ENCODE assay signal across 8 cellular contexts in genomic region chr16:67326472-67327309, GRCh38. TPM values are rescaled to one million over a fixed set of nuclear protein-coding genes. Genes with fewer than 3 reads are reported as not detected.
DNase-seq lines count a peak whose midpoint lies in the region; ATAC-seq, FAIRE-seq and TF ChIP-seq lines count a peak whose summit lies in the region.

Gene KCTD19, minus strand, starts transcription at chr16:67326741. Its CDS starts 34 bp downstream, at chr16:67326707.
Gene LRRC36, plus strand, starts transcription at chr16:67326815. Its CDS starts 48 bp downstream, at chr16:67326863.

- no peaks in the 10 kb centered on the region for H3K9me2 ChIP-seq in OCI-LY1 (ENCODE audit: low read depth, low read length)

- H3K9me3 ChIP-seq in OCI-LY1 (ENCODE audit: low read length) (no peaks in the 10 kb centered on the region), pancreas (no peaks in the 10 kb centered on the region), thyroid gland (no peaks in the 10 kb centered on the region)

- H3K4me3 ChIP-seq in OCI-LY1 (ENCODE audit: low read depth, low read length, poor library complexity, severe bottlenecking) (peak within 1 kb of the TSS; percentile 71), pancreas (peak within 1 kb of the TSS; percentile 37 to 61 (median 46)), thyroid gland (replicated peaks in 1 of 3) (peak within 1 kb of the TSS; percentile 33 to 44 (median 41))

- H2AFZ ChIP-seq in OCI-LY1 (ENCODE audit: low read length) = peak within 1 kb of the TSS; percentile 62; the same call in 1 of the 2 replicates

- H3K9ac ChIP-seq in OCI-LY1 (ENCODE audit: low read length) = peak within 1 kb of the TSS; percentile 71

- peak; percentile 7 for DNase-seq in NOMO-1 treated with DMSO at 0.1 percent for 48 hours (lab: John Stamatoyannopoulos, UW; ENCODE audit: unreplicated experiment)
- DNase-seq in NOMO-1 (lab: John Stamatoyannopoulos, UW; ENCODE audit: unreplicated experiment in 2 of 2) = no peak
- peak; percentile 45 for DNase-seq in activated gamma-delta T cell treated with anti-CD3 and anti-CD28 coated beads, Interleukin-2, amount 50 U/mL, for 16 hours (ENCODE audit: low read depth)
- peak; percentile 70 for DNase-seq in Right ventricle myocardium superior
- DNase-seq in pancreas = peak; percentile 68 to 91 (median 84)
- DNase-seq in thyroid gland = peak; percentile 66 to 70

- H3K4me1 ChIP-seq in OCI-LY1 (ENCODE audit: insufficient read depth, low read length, severe bottlenecking) = peaks cover 10% of the 10 kb centered on the region
- H3K4me1 ChIP-seq in pancreas = peaks cover 0 to 6% (median 0%) of the 10 kb centered on the region in 3 donors
- peaks cover 0 to 12% of the 10 kb centered on the region in 2 donors for H3K4me1 ChIP-seq in thyroid gland

- H4K20me1 ChIP-seq in OCI-LY1 (ENCODE audit: insufficient read depth, low read length) = no peaks in the 10 kb centered on the region

- H3K36me3 ChIP-seq in OCI-LY1 (ENCODE audit: insufficient read depth, low read length) (no peaks in the 10 kb centered on the region), pancreas (no peaks in the 10 kb centered on the region), thyroid gland (no peaks in the 10 kb centered on the region)

- no peak within 1 kb of the TSS for H3K27ac ChIP-seq in OCI-LY1 (ENCODE audit: low read depth, low read length, poor library complexity, severe bottlenecking)
- H3K27ac ChIP-seq in pancreas = peak within 1 kb of the TSS in 1 of 4 donors; percentile 10
- no peak within 1 kb of the TSS for H3K27ac ChIP-seq in thyroid gland

- no peaks in the 10 kb centered on the region for H3K27me3 ChIP-seq in OCI-LY1 (ENCODE audit: insufficient read depth, low read length)
- no peaks in the 10 kb centered on the region for H3K27me3 ChIP-seq in pancreas
- H3K27me3 ChIP-seq in thyroid gland = no peaks in the 10 kb centered on the region

- intact Hi-C loops in Right ventricle myocardium superior (cut with DNase I) = no loop called here
- intact Hi-C loops in pancreas (cut with DNase I) = no loop called here
- intact Hi-C loops in thyroid gland (cut with DNase I) = no loop called here

- H3K4me2 ChIP-seq in OCI-LY1 (ENCODE audit: low read length) = peak within 1 kb of the TSS; percentile 96

- no peaks in the 10 kb centered on the region for H3F3A ChIP-seq in OCI-LY1 (ENCODE audit: insufficient read depth, low read length)

- FAIRE-seq in pancreas (lab: Jason Lieb, UNC) = no peak

- no peak for TF ChIP-seq POLR2A in thyroid gland (IDR thresholded peaks at IDR 0.05)

- ATAC-seq in Right ventricle myocardium superior (ENCODE audit: poor library complexity) (peak; percentile 70), pancreas (peak; percentile 94 to 98 (median 96)), HG02970 (IDR thresholded peaks at IDR 0.05; ENCODE audit: low FRiP score, unreplicated experiment) (no peak)

- WGBS in pancreas, 2 donors = 7 to 8% methylated on average over 58 to 61 of the region's 61 CpGs
- WGBS in thyroid gland, 2 donors = 8 to 11% methylated on average over 34 to 39 of the region's 61 CpGs

- no peaks in the 10 kb centered on the region for H3K79me2 ChIP-seq in OCI-LY1 (ENCODE audit: insufficient read depth, low read length)

- TF ChIP-seq CTCF in OCI-LY1 (IDR thresholded peaks at IDR 0.05; ENCODE audit: low read length) (peak; percentile 62), pancreas (IDR thresholded peaks at IDR 0.05) (peak; percentile 14 to 30 (median 25)), thyroid gland (IDR thresholded peaks at IDR 0.05) (peak in 4 of 6 experiments; percentile 17 to 62 (median 44))

RNA-seq across cellular contexts. Expression of gene KCTD19, which starts in this region (rescaled TPM):
- total RNA-seq in Right ventricle myocardium superior (not detected), pancreas (under 1 TPM in 4 of 6 donors, not detected in 2; 0.09 to 0.56 (median 0.36) TPM), thyroid gland (1 to 10 TPM in 1 of 4 donors, not detected in 3; 2.6 TPM)
- under 1 TPM; 0.42 to 0.70 TPM for polyA plus RNA-seq in pancreas

RNA-seq across cellular contexts. Expression of gene LRRC36, which starts in this region (rescaled TPM):
- total RNA-seq in Right ventricle myocardium superior = not detected
- 1 to 10 TPM; 1.3 to 2.7 (median 2.1) TPM for total RNA-seq in pancreas
- polyA plus RNA-seq in pancreas = 10 to 100 TPM in 1 of 2 donors, 1 to 10 TPM in 1; 4.2 to 16.4 TPM
- total RNA-seq in thyroid gland = under 1 TPM in 1 of 4 donors, not detected in 3; 0.22 TPM

Comparison
In these comparisons a context has a peak if more than half of its experiments do, and no peak if none do; other contexts are left out.
1. DNase-seq: peak in NOMO-1 treated with DMSO at 0.1 percent for 48 hours (single experiment), activated gamma-delta T cell treated with anti-CD3 and anti-CD28 coated beads, Interleukin-2, amount 50 U/mL, for 16 hours (single experiment), pancreas (6 of 6) and thyroid gland (2 of 2); none in NOMO-1 (0 of 2).
2. Peak in DNase-seq and ATAC-seq in Right ventricle myocardium superior; RNA of the genes that start here not detected or under 1 TPM.
3. Peak in every context shown above with its lines, with median percentiles within 50 percentile points of each other: H3K4me3 ChIP-seq and CTCF ChIP-seq.